Comparison of ENCODE assay signal across 8 cellular contexts in genomic region chr2:213284105-213285090, GRCh38. TPM values are rescaled to one million over a fixed set of nuclear protein-coding genes. Genes with fewer than 3 reads are reported as not detected.
DNase-seq lines count a peak whose midpoint lies in the region; ATAC-seq and TF ChIP-seq lines count a peak whose summit lies in the region.

Gene SPAG16 (plus strand): TSS chr2:213284464.

- ATAC-seq in GM19035 (IDR thresholded peaks at IDR 0.05; ENCODE audit: unreplicated experiment) (peak; percentile 99), HG03354 (IDR thresholded peaks at IDR 0.05; ENCODE audit: poor library complexity, severe bottlenecking, unreplicated experiment) (peak; percentile 99), lung (ENCODE audit: insufficient read depth, low FRiP score) (peak; percentile 99)

- H3K36me3 ChIP-seq in effector memory CD4-positive, alpha-beta T cell (ENCODE audit: control insufficient read depth, insufficient read depth, low read length) = no peaks in the 10 kb centered on the region
- H3K36me3 ChIP-seq in lung (ENCODE audit: control insufficient read depth in 2 of 2, insufficient read depth in 2 of 2, low read length in 2 of 2) = no peaks in the 10 kb centered on the region

- WGBS in lung, 2 donors = 2% methylated on average over 58 to 59 of the region's 59 CpGs

- peak within 1 kb of the TSS; percentile 58 for H3K27ac ChIP-seq in effector memory CD4-positive, alpha-beta T cell (ENCODE audit: insufficient read depth, low read length, poor library complexity, severe bottlenecking)
- H3K27ac ChIP-seq in lung (ENCODE audit: low read depth in 1 of 2, low read length in 1 of 2) = peak within 1 kb of the TSS; percentile 48 to 73

- no peaks in the 10 kb centered on the region for H3K27me3 ChIP-seq in effector memory CD4-positive, alpha-beta T cell (replicated peaks; ENCODE audit: control insufficient read depth, insufficient read depth, low read length, poor library complexity, severe bottlenecking)
- no peaks in the 10 kb centered on the region for H3K27me3 ChIP-seq in lung (ENCODE audit: control insufficient read depth, insufficient read depth)

- peak within 1 kb of the TSS; percentile 85 for H3K4me3 ChIP-seq in effector memory CD4-positive, alpha-beta T cell (ENCODE audit: insufficient read depth, low read depth, low read length, poor library complexity, severe bottlenecking)
- peak within 1 kb of the TSS; percentile 78 for H3K4me3 ChIP-seq in lung

- H3K4me1 ChIP-seq in effector memory CD4-positive, alpha-beta T cell (ENCODE audit: control insufficient read depth, insufficient read depth, low read length, poor library complexity, severe bottlenecking) = no peaks in the 10 kb centered on the region
- H3K4me1 ChIP-seq in lung (ENCODE audit: control insufficient read depth in 2 of 2, insufficient read depth in 2 of 2, low read length in 2 of 2) = peaks cover 0 to 10% of the 10 kb centered on the region in 2 donors

- H3K9me3 ChIP-seq in effector memory CD4-positive, alpha-beta T cell (ENCODE audit: control insufficient read depth, low read length) = no peaks in the 10 kb centered on the region
- H3K9me3 ChIP-seq in lung (ENCODE audit: control insufficient read depth in 2 of 2, insufficient read depth in 1 of 2, low read length in 1 of 2) = no peaks in the 10 kb centered on the region

- no peak for TF ChIP-seq CTCF in lung (IDR thresholded peaks at IDR 0.05; ENCODE audit: control extremely low read depth, extremely low read depth)

- DNase-seq in AG20443 (ENCODE audit: low spot score) = peak; percentile 99
- peak; percentile 92 for DNase-seq in NCI-H526 treated with DMSO at 0.1 percent for 48 hours (lab: John Stamatoyannopoulos, UW)
- peak; percentile 98 for DNase-seq in activated CD8-positive, alpha-beta memory T cell treated with anti-CD3 and anti-CD28 coated beads for 24 hours
- peak; percentile 91 to 94 (median 93) for DNase-seq in effector memory CD4-positive, alpha-beta T cell
- DNase-seq in lung (ENCODE audit: low spot score) = peak; percentile 95
- DNase-seq in stimulated activated CD4-positive, alpha-beta T cell treated with anti-CD3 and anti-CD28 coated beads, TNF-alpha, amount 100 ng/mL, for 24 hours (ENCODE audit: low read depth in 3 of 3) = peak; percentile 93 to 97 (median 94)

RNA-seq across cellular contexts. Expression of gene SPAG16, which starts in this region (rescaled TPM):
- 10 to 100 TPM; 28.1 to 90.6 TPM for total RNA-seq in lung
- 10 to 100 TPM in 1 of 2 donors, 1 to 10 TPM in 1; 8.7 to 15.0 TPM for polyA plus RNA-seq in lung

Comparison
In these comparisons a context has a peak if more than half of its experiments do, and no peak if none do; other contexts are left out.
1. Peak in every context shown above with its lines: DNase-seq, ATAC-seq, H3K4me3 ChIP-seq and H3K27ac ChIP-seq.